1 cellular context compared by ENCODE assay signal in genomic region chrX:23790147-23790497, GRCh38.
TF ChIP-seq lines count a peak whose summit lies in the region.

No MANE protein-coding gene starts in this region.

TF ChIP-seq in A549, 52 proteins besides CTCF, POLR2A, EP300 and RAD21 (continued from another document):
- no peak for TF ChIP-seq HES2 (IDR thresholded peaks at IDR 0.05)
